Comparison of ENCODE assay signal across 21 cellular contexts in the genomic region with DNA sequence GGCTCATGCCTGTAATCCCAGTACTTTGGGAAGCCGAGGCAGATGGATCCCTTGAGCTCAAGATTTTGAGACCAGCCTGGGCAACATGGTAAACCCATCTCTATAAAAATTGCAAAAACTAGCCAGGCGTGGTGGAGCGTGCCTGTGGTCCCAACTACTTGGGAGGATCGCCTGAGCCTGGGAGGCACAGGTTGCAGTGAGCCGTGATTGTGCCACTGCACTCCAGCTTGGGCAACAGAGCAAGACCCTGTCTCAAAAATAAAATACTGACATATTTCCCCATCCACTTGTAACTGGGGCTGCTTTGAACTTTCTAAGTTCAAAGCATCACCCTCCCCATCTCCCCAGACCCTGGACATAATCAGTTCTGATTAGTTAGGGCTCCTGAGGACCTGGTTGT. TPM values are rescaled to one million over a fixed set of nuclear protein-coding genes. Genes with fewer than 3 reads are reported as not detected.
"Had no signal": no experiment of that assay in that cellular context is flagged by ENCODE, and none has a peak within 500 bp of the region (broad histone marks: within the 10 kb centered on the region; RNA-seq: fewer than 3 reads in every experiment).

No MANE protein-coding gene starts in this region.

- H3K36me3 Mint-ChIP-seq: naive B cell, type B pancreatic cell had no signal

- H3K4me3 ChIP-seq: esophagus muscularis mucosa, gastrocnemius medialis, heart right ventricle, left ventricle myocardium inferior, lower lobe of right lung, uterus had no signal

- H3K4me1 ChIP-seq: gastrocnemius medialis, uterus had no signal

- DNase-seq: effector memory CD8-positive, alpha-beta T cell; gastrocnemius medialis; heart right ventricle; hypothalamus; left cardiac atrium; left ventricle myocardium inferior; mesenchymal stem cell; naive B cell; small intestine; stimulated activated CD4-positive, alpha-beta T cell treated with anti-CD3 and anti-CD28 coated beads, Interleukin-12 subunit alpha, Interleukin-12 subunit beta, amount 100 ng/mL, for 4 hours; stimulated activated CD4-positive, alpha-beta T cell treated with anti-CD3 and anti-CD28 coated beads, Interleukin-2, amount 100 ng/mL, for 48 hours; stimulated activated naive CD4-positive, alpha-beta T cell treated with Interleukin-2 at 50 U/mL for 16 hours; uterus had no signal

- ATAC-seq: effector memory CD8-positive, alpha-beta T cell; gastrocnemius medialis; heart right ventricle; left cardiac atrium; lower lobe of right lung had no signal

- H3K4me3 Mint-ChIP-seq: effector memory CD8-positive, alpha-beta T cell; nephron; type B pancreatic cell had no signal

- H3K9me3 Mint-ChIP-seq: effector memory CD8-positive, alpha-beta T cell; naive B cell; nephron; type B pancreatic cell had no signal

- H3K9me3 ChIP-seq: esophagus muscularis mucosa, gastrocnemius medialis, heart right ventricle, left ventricle myocardium inferior, lower lobe of right lung, uterus had no signal

- FAIRE-seq: islet of Langerhans, small intestine had no signal

- H3K27ac Mint-ChIP-seq: effector memory CD8-positive, alpha-beta T cell; nephron; type B pancreatic cell had no signal

- H3K4me1 Mint-ChIP-seq: nephron had no signal

- H3K36me3 ChIP-seq: esophagus muscularis mucosa, gastrocnemius medialis, heart right ventricle, left ventricle myocardium inferior, lower lobe of right lung, uterus had no signal

- H3K27ac ChIP-seq: epithelial cell of prostate, esophagus muscularis mucosa, gastrocnemius medialis, heart right ventricle, left ventricle myocardium inferior, lower lobe of right lung, uterus had no signal

RNA-seq across cellular contexts. Expression of a gene that starts 7.2 kb away (rescaled TPM):
- total RNA-seq: fibroblast of villous mesenchyme, pulmonary artery endothelial cell had no signal

RNA-seq across cellular contexts. Expression of a gene that starts 27.5 kb away (rescaled TPM):
- total RNA-seq: gastrocnemius medialis, left ventricle myocardium inferior had no signal
